In genomic region chr22:38317995-38318715, GRCh38 we compare ENCODE assay signal across 8 cellular contexts. TPM values are rescaled to one million over a fixed set of nuclear protein-coding genes. Genes with fewer than 3 reads are reported as not detected.
DNase-seq lines count a peak whose midpoint lies in the region; ATAC-seq and TF ChIP-seq lines count a peak whose summit lies in the region.

No MANE protein-coding gene starts in this region.

- intact Hi-C loops in HCT116 (cut with micrococcal nuclease): loop anchor here (5.0 kb wide), 1 partner anchor 101 kb away; no protein-coding TSS in a partner anchor

- no peak for TF ChIP-seq RAD21 in HCT116 (IDR thresholded peaks at IDR 0.05; ENCODE audit: low read depth)

- RAD21 ChIA-PET in HCT116 (lab: Charles Lee; ENCODE audit: low non-redundant PET in 1 of 2, low total read pairs in 2 of 2, uncharacterized antibody in 2 of 2, unreplicated experiment in 2 of 2): no interaction called here

- peak overlapping the region; percentile 76 for H3K4me2 ChIP-seq in HCT116 (ENCODE audit: low read length)

- ATAC-seq in HCT116 (peak; percentile 84), left lobe of liver (peak; percentile 4), HG02571 (IDR thresholded peaks at IDR 0.05; ENCODE audit: unreplicated experiment) (no peak)

- CTCF ChIA-PET in HCT116 (lab: Charles Lee): no interaction called here

- peaks cover 16 to 37% of the 10 kb centered on the region in 2 experiments for H3K4me1 ChIP-seq in HCT116 (ENCODE audit: control insufficient read depth in 1 of 2, insufficient read depth in 2 of 2, low read length in 2 of 2)
- peaks cover 15 to 47% (median 46%) of the 10 kb centered on the region in 5 donors for H3K4me1 ChIP-seq in subcutaneous abdominal adipose tissue (ENCODE audit: control insufficient read depth in 5 of 5, insufficient read depth in 5 of 5, low read length in 5 of 5)

- peak; percentile 95 for DNase-seq in AG20443 (ENCODE audit: low spot score)
- peak; percentile 81 for DNase-seq in HCT116 (ENCODE audit: low read depth, low spot score)
- peak; percentile 98 for DNase-seq in RKO (ENCODE audit: low spot score)
- no peak for DNase-seq in left lobe of liver (ENCODE audit: low spot score)
- no peak for DNase-seq in activated CD4-positive, CD25-positive, alpha-beta regulatory T cell treated with anti-CD3 and anti-CD28 coated beads, Interleukin-2, amount 50 U/mL, for 72 hours

- H3K27me3 ChIP-seq in HCT116 (ENCODE audit: insufficient read depth, low read length) (no peaks in the 10 kb centered on the region), subcutaneous abdominal adipose tissue (ENCODE audit: control insufficient read depth in 5 of 5, insufficient read depth in 4 of 5, low read length in 5 of 5) (no peaks in the 10 kb centered on the region)

- no peaks in the 10 kb centered on the region for H3K9me2 ChIP-seq in HCT116 (ENCODE audit: insufficient read depth)

- peak overlapping the region; percentile 94 for H3K27ac ChIP-seq in HCT116 (ENCODE audit: low read depth, low read length)
- peak overlapping the region; percentile 99 for H3K27ac ChIP-seq in cingulate gyrus (ENCODE audit: low read depth, low read length)
- H3K27ac ChIP-seq in subcutaneous abdominal adipose tissue (ENCODE audit: low read depth, low read length): peak overlapping the region; percentile 91

- no peaks in the 10 kb centered on the region for H3K9me3 ChIP-seq in HCT116 (ENCODE audit: control insufficient read depth in 1 of 2, insufficient read depth in 1 of 2, low read depth in 1 of 2, low read length in 2 of 2)
- H3K9me3 ChIP-seq in subcutaneous abdominal adipose tissue (ENCODE audit: control insufficient read depth in 5 of 5, low read length in 5 of 5): no peaks in the 10 kb centered on the region

- H3K36me3 ChIP-seq in HCT116 (ENCODE audit: control insufficient read depth in 1 of 2, insufficient read depth in 2 of 2, low read length in 2 of 2): peaks cover 3 to 5% of the 10 kb centered on the region in 2 experiments; a peak in 2 of 4 replicates
- H3K36me3 ChIP-seq in subcutaneous abdominal adipose tissue (ENCODE audit: control insufficient read depth in 5 of 5, insufficient read depth in 5 of 5, low read length in 5 of 5): peaks cover 0 to 5% (median 1%) of the 10 kb centered on the region in 5 donors

- peaks cover 39% of the 10 kb centered on the region for H3K79me2 ChIP-seq in HCT116 (ENCODE audit: insufficient read depth, low read length)

- peak overlapping the region; percentile 55 to 78 for H3K4me3 ChIP-seq in HCT116 (replicated peaks in 1 of 2; ENCODE audit: low read depth in 1 of 2, low read length in 2 of 2)
- H3K4me3 ChIP-seq in subcutaneous abdominal adipose tissue (ENCODE audit: low read depth in 1 of 5, low read length in 5 of 5): peak overlapping the region; percentile 63 to 73 (median 69)

- H2AFZ ChIP-seq in HCT116 (ENCODE audit: low read depth, low read length, poor library complexity, severe bottlenecking): peak overlapping the region; percentile 82

- POLR2A ChIA-PET in HCT116 (lab: Charles Lee): interaction anchor here (1.3 to 1.9 kb wide), 3 partner anchors 9 to 23 kb away, joined by 4 to 7 read pairs (median 7); no protein-coding TSS in a partner anchor

- no TSS peak for BruUV-seq in HCT116 (replicated peaks; lab: Mats Ljungman, UMichigan)

- H4K20me1 ChIP-seq in HCT116 (ENCODE audit: insufficient read depth): peaks cover 4% of the 10 kb centered on the region; the same call in 1 of the 2 replicates

- H3K9ac ChIP-seq in HCT116 (ENCODE audit: low read length): peak overlapping the region; percentile 90
- peak overlapping the region; percentile 68 to 79 (median 77) for H3K9ac ChIP-seq in subcutaneous abdominal adipose tissue (ENCODE audit: low read length in 5 of 5)

- TF ChIP-seq CTCF in HCT116 (IDR thresholded peaks at IDR 0.05 in 2 of 3, conservative IDR thresholded peaks at IDR 0.05 in 1 of 3; ENCODE audit: borderline replicate concordance in 1 of 3, insufficient read depth in 1 of 3, low read depth in 2 of 3, low read length in 2 of 3): no peak

- peak; percentile 63 for TF ChIP-seq POLR2A in HCT116 (IDR thresholded peaks at IDR 0.05; ENCODE audit: borderline replicate concordance, extremely low read depth, insufficient read depth, insufficient read length)

TF ChIP-seq in HCT116, 20 proteins besides CTCF, POLR2A, EP300 and RAD21:
- TF ChIP-seq CBX3 (IDR thresholded peaks at IDR 0.05; ENCODE audit: low read depth): no peak
- no peak for TF ChIP-seq ATF3 (IDR thresholded peaks at IDR 0.05)
- TF ChIP-seq REST (IDR thresholded peaks at IDR 0.05; ENCODE audit: low read depth): no peak
- TF ChIP-seq ELF1 (IDR thresholded peaks at IDR 0.05; ENCODE audit: borderline replicate concordance, low read depth): no peak; the same call in 1 of the 2 replicates
- peak; percentile 65 for TF ChIP-seq SP1 (IDR thresholded peaks at IDR 0.05; ENCODE audit: low read depth)
- TF ChIP-seq TCF7L2 (IDR thresholded peaks at IDR 0.05; ENCODE audit: borderline replicate concordance, extremely low read depth, insufficient read depth, insufficient read length): peak; percentile 26
- peak; percentile 62; the same call in 1 of the 2 replicates for TF ChIP-seq SIN3A (IDR thresholded peaks at IDR 0.05; ENCODE audit: low read depth)
- TF ChIP-seq YY1 (IDR thresholded peaks at IDR 0.05; ENCODE audit: extremely low read depth, insufficient replicate concordance, low read depth, low read length): peak; percentile 51
- TF ChIP-seq JUND (IDR thresholded peaks at IDR 0.05): no peak; the same call in 1 of the 2 replicates
- TF ChIP-seq MAX (IDR thresholded peaks at IDR 0.05): peak; percentile 97
- TF ChIP-seq EGR1 (IDR thresholded peaks at IDR 0.05; ENCODE audit: low read depth): no peak
- TF ChIP-seq FOSL1 (IDR thresholded peaks at IDR 0.05; ENCODE audit: low read depth): peak; percentile 21; the same call in 1 of the 2 replicates
- no peak for TF ChIP-seq EZH2 (IDR thresholded peaks at IDR 0.05)
- TF ChIP-seq ZBTB33 (IDR thresholded peaks at IDR 0.05; ENCODE audit: extremely low read depth, insufficient replicate concordance, low read length): no peak
- TF ChIP-seq ZNF274 (IDR thresholded peaks at IDR 0.05; ENCODE audit: low read depth, low read length): no peak
- TF ChIP-seq POLR2AphosphoS5 (IDR thresholded peaks at IDR 0.05; ENCODE audit: low read depth, low read length): peak; percentile 87
- TF ChIP-seq CEBPB (IDR thresholded peaks at IDR 0.05; ENCODE audit: low read depth): no peak
- no peak for TF ChIP-seq ZFX (IDR thresholded peaks at IDR 0.05)
- TF ChIP-seq SRF (IDR thresholded peaks at IDR 0.05; ENCODE audit: low read depth): no peak; the same call in 1 of the 2 replicates
- no peak for TF ChIP-seq EZH2phosphoT487 (IDR thresholded peaks at IDR 0.05; ENCODE audit: borderline replicate concordance)

RNA-seq across cellular contexts. Expression of gene CSNK1E, which starts 0.9 kb away (rescaled TPM):
- total RNA-seq in HCT116 (2021; ENCODE audit: unreplicated experiment): 190 TPM
- polyA plus RNA-seq in HCT116 (2012): 148 and 171 TPM in 2 replicates
- total RNA-seq in left lobe of liver: 29.4 TPM

RNA-seq across cellular contexts. Expression of gene TMEM184B, which starts 45.3 kb away (rescaled TPM):
- total RNA-seq in HCT116 (2021; ENCODE audit: unreplicated experiment) (66.0 TPM), left lobe of liver (11.7 TPM)
- polyA plus RNA-seq in HCT116 (2012): 51.2 and 55.1 TPM in 2 replicates

Comparison
In these comparisons a context has a peak if more than half of its experiments do, and no peak if none do; other contexts are left out.
1. DNase-seq: peak in AG20443 (single experiment), HCT116 (single experiment) and RKO (single experiment); none in left lobe of liver (single experiment) and activated CD4-positive, CD25-positive, alpha-beta regulatory T cell treated with anti-CD3 and anti-CD28 coated beads, Interleukin-2, amount 50 U/mL, for 72 hours (single experiment).
2. Peak in every context shown above with its lines, with median percentiles within 50 percentile points of each other: H3K27ac ChIP-seq.